1 cellular context compared by ENCODE assay signal in the genomic region with DNA sequence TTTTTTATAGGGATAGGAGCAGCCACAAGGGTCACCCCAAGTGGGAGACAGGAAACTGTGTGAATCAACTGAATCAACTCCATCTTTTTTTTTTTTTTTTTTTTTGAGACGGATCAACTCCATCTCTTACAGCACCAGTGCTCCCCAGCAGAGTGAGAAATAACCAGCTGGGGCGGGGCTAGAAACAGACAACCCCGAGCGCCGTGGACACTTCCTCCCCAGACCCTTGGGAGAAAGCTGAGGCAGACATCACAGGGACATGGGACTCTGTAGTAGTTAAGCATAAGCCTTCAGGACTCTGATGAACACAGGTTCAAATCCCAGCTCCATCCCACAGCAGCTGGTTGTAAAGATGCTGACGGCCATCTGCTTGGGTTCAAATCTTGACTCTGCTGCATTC.
TF ChIP-seq lines count a peak whose summit lies in the region.

No MANE protein-coding gene starts in this region.

TF ChIP-seq in GM23338, 12 proteins besides CTCF, POLR2A, EP300 and RAD21 (continued from another document):
- TF ChIP-seq, protein P1, sequence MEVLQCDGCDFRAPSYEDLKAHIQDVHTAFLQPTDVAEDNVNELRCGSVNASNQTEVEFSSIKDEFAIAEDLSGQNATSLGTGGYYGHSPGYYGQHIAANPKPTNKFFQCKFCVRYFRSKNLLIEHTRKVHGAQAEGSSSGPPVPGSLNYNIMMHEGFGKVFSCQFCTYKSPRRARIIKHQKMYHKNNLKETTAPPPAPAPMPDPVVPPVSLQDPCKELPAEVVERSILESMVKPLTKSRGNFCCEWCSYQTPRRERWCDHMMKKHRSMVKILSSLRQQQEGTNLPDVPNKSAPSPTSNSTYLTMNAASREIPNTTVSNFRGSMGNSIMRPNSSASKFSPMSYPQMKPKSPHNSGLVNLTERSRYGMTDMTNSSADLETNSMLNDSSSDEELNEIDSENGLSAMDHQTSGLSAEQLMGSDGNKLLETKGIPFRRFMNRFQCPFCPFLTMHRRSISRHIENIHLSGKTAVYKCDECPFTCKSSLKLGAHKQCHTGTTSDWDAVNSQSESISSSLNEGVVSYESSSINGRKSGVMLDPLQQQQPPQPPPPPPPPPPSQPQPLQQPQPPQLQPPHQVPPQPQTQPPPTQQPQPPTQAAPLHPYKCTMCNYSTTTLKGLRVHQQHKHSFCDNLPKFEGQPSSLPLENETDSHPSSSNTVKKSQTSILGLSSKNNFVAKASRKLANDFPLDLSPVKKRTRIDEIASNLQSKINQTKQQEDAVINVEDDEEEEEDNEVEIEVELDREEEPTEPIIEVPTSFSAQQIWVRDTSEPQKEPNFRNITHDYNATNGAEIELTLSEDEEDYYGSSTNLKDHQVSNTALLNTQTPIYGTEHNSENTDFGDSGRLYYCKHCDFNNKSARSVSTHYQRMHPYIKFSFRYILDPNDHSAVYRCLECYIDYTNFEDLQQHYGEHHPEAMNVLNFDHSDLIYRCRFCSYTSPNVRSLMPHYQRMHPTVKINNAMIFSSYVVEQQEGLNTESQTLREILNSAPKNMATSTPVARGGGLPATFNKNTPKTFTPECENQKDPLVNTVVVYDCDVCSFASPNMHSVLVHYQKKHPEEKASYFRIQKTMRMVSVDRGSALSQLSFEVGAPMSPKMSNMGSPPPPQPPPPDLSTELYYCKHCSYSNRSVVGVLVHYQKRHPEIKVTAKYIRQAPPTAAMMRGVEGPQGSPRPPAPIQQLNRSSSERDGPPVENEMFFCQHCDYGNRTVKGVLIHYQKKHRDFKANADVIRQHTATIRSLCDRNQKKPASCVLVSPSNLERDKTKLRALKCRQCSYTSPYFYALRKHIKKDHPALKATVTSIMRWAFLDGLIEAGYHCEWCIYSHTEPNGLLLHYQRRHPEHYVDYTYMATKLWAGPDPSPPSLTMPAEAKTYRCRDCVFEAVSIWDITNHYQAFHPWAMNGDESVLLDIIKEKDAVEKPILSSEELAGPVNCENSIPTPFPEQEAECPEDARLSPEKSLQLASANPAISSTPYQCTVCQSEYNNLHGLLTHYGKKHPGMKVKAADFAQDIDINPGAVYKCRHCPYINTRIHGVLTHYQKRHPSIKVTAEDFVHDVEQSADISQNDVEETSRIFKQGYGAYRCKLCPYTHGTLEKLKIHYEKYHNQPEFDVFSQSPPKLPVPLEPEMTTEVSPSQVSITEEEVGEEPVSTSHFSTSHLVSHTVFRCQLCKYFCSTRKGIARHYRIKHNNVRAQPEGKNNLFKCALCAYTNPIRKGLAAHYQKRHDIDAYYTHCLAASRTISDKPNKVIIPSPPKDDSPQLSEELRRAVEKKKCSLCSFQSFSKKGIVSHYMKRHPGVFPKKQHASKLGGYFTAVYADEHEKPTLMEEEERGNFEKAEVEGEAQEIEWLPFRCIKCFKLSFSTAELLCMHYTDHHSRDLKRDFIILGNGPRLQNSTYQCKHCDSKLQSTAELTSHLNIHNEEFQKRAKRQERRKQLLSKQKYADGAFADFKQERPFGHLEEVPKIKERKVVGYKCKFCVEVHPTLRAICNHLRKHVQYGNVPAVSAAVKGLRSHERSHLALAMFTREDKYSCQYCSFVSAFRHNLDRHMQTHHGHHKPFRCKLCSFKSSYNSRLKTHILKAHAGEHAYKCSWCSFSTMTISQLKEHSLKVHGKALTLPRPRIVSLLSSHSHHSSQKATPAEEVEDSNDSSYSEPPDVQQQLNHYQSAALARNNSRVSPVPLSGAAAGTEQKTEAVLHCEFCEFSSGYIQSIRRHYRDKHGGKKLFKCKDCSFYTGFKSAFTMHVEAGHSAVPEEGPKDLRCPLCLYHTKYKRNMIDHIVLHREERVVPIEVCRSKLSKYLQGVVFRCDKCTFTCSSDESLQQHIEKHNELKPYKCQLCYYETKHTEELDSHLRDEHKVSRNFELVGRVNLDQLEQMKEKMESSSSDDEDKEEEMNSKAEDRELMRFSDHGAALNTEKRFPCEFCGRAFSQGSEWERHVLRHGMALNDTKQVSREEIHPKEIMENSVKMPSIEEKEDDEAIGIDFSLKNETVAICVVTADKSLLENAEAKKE (CRISPR knock-in tag; IDR thresholded peaks at IDR 0.05) = no peak
- TF ChIP-seq EZH2 (IDR thresholded peaks at IDR 0.05; ENCODE audit: low read depth, unreplicated experiment) = no peak
